In the genomic region with DNA sequence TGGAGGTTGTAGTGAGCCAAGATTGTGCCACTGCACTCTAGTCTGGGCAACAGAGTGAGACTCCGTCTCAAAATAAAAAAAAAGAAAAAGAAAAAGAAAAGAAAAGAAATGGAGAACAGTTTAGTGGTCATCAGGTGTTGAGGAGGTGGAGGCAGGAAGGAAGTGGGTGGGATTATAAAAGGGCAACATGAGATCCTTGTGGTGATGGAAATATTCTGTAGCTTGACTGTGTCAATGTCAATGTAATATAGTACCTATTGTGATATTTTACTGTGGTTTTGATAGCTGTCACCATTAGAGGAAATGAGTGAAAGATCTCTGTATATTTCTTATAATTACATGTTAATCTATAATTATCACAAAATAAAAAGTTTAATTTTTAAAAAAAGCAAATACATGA, we compare ENCODE assay signal across 24 cellular contexts.
"Had no signal": no experiment of that assay in that cellular context is flagged by ENCODE, and none has a peak within 500 bp of the region (broad histone marks: within the 10 kb centered on the region; RNA-seq: fewer than 3 reads in every experiment).

No MANE protein-coding gene starts in this region.

- H3K9me3 Mint-ChIP-seq: activated B cell treated with CpG ODN at 0.5 μM for 24 hours; activated CD4-positive, alpha-beta memory T cell treated with anti-CD3 and anti-CD28 coated beads, Interleukin-2, amount 10 ng/mL, durations not matched to agents 7 days and 5 days had no signal

- H3K4me3 Mint-ChIP-seq: activated B cell treated with CpG ODN at 0.5 μM for 24 hours; activated CD4-positive, alpha-beta memory T cell treated with anti-CD3 and anti-CD28 coated beads, Interleukin-2, amount 10 ng/mL, durations not matched to agents 7 days and 5 days had no signal

- H3K4me1 ChIP-seq: breast epithelium, SJSA1 had no signal

- H3K9me3 ChIP-seq: breast epithelium, SJSA1 had no signal

- ATAC-seq: PC-3, SK-N-SH treated with all-trans-retinoic acid at 6 μM for 48 hours had no signal

- H3K36me3 ChIP-seq: breast epithelium, SJSA1 had no signal

- H3K4me3 ChIP-seq: breast epithelium, SJSA1 had no signal

- H3K4me1 Mint-ChIP-seq: activated B cell treated with CpG ODN at 0.5 μM for 24 hours had no signal

- H3K27me3 Mint-ChIP-seq: activated CD4-positive, alpha-beta memory T cell treated with anti-CD3 and anti-CD28 coated beads, Interleukin-2, amount 10 ng/mL, durations not matched to agents 7 days and 5 days had no signal

- DNase-seq: activated B cell treated with CpG ODN at 0.5 μM for 24 hours; activated CD4-positive, alpha-beta memory T cell treated with anti-CD3 and anti-CD28 coated beads, Interleukin-2, amount 10 ng/mL, durations not matched to agents 7 days and 5 days; activated CD4-positive, alpha-beta T cell treated with anti-CD3 and anti-CD28 coated beads for 1 hour; activated CD4-positive, alpha-beta T cell treated with anti-CD3 and anti-CD28 coated beads, Interleukin-2, amount 50 U/mL, for 1 hour; activated CD8-positive, alpha-beta memory T cell treated with anti-CD3 and anti-CD28 coated beads, Interleukin-2, amount 50 U/mL, for 48 hours; activated effector memory CD4-positive, alpha-beta T cell treated with anti-CD3 and anti-CD28 coated beads, Interleukin-2, amount 50 U/mL, for 16 hours; activated naive CD4-positive, alpha-beta T cell treated with Interleukin-2 at 50 U/mL for 16 hours; activated T-cell treated with anti-CD3 and anti-CD28 coated beads, Interleukin-2, amount 50 U/mL, for 1 hour; aorta; caudate nucleus; Kasumi-1; NCI-H1048; NCI-H146; NCI-H187 treated with DMSO at 0.1 percent for 48 hours; NCI-H2081 treated with DMSO at 0.1 percent for 48 hours; NCI-H446; NCI-H524; PC-3; SHP77; SW 1271 had no signal

- H3K27ac ChIP-seq: breast epithelium, SJSA1 had no signal

- H3K27me3 ChIP-seq: breast epithelium, SJSA1 had no signal

- H3K27ac Mint-ChIP-seq: activated B cell treated with CpG ODN at 0.5 μM for 24 hours; activated CD4-positive, alpha-beta memory T cell treated with anti-CD3 and anti-CD28 coated beads, Interleukin-2, amount 10 ng/mL, durations not matched to agents 7 days and 5 days; activated naive CD4-positive, alpha-beta T cell treated with anti-CD3 and anti-CD28 coated beads, Interleukin-2, amount 50 U/mL, for 72 hours had no signal
